In the genomic region with DNA sequence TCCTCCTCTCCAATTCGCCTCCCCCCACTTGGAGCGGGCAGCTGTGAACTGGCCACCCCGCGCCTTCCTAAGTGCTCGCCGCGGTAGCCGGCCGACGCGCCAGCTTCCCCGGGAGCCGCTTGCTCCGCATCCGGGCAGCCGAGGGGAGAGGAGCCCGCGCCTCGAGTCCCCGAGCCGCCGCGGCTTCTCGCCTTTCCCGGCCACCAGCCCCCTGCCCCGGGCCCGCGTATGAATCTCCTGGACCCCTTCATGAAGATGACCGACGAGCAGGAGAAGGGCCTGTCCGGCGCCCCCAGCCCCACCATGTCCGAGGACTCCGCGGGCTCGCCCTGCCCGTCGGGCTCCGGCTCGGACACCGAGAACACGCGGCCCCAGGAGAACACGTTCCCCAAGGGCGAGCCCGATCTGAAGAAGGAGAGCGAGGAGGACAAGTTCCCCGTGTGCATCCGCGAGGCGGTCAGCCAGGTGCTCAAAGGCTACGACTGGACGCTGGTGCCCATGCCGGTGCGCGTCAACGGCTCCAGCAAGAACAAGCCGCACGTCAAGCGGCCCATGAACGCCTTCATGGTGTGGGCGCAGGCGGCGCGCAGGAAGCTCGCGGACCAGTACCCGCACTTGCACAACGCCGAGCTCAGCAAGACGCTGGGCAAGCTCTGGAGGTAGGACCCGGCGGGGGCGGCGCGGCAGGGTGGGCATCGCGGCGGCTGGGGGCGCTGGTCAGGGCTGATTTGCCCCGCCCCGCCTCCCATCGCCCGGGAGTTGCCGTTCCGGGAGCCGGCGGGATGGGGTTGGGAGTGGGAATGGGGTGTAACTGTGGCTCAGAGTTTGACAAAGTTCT, we compare ENCODE assay signal across 8 cellular contexts. TPM values are rescaled to one million over a fixed set of nuclear protein-coding genes. Genes with fewer than 3 reads are reported as not detected.
DNase-seq lines count a peak whose midpoint lies in the region; ATAC-seq and TF ChIP-seq lines count a peak whose summit lies in the region.

No MANE protein-coding gene starts in this region.

- H3K4me2 ChIP-seq in OCI-LY1 (ENCODE audit: low read length) (no peak overlapping the region; the same call in 1 of the 2 replicates), neural cell (ENCODE audit: low read length) (peak overlapping the region; percentile 78)

- H3K9me2 ChIP-seq in OCI-LY1 (ENCODE audit: low read depth, low read length) (no peaks in the 10 kb centered on the region), neural cell (ENCODE audit: insufficient read depth, low read length) (no peaks in the 10 kb centered on the region)

- peaks cover 94% of the 10 kb centered on the region for H3K27me3 Mint-ChIP-seq in stimulated activated naive CD8-positive, alpha-beta T cell treated with anti-CD3 and anti-CD28 coated beads, Interleukin-15, amount 100 ng/mL, for 72 hours

- intact Hi-C loops in esophagus muscularis mucosa (cut with DNase I), result loop anchor here (10.0 kb wide), 3 partner anchors 407 to 1357 kb away; no protein-coding TSS in a partner anchor

- POLR2A ChIA-PET in HEK293T (lab: Yijun Ruan, JAX), result interaction anchor here (0.5 to 1.8 kb wide), 18 partner anchors 8 to 683 kb away, joined by 3 to 10 read pairs (median 4); no protein-coding TSS in a partner anchor

- WGBS in esophagus muscularis mucosa, result 2% methylated on average over 36 of the region's 88 CpGs

- CTCF ChIA-PET in HEK293T (lab: Yijun Ruan, JAX), result interaction anchor here (0.6 to 1.1 kb wide), 8 partner anchors 108 to 419 kb away, joined by 3 to 7 read pairs (median 3); no protein-coding TSS in a partner anchor

- no peak overlapping the region for H3K9ac ChIP-seq in OCI-LY1 (ENCODE audit: low read length)
- peak overlapping the region; percentile 58 for H3K9ac ChIP-seq in neural cell (ENCODE audit: low read length)

- no peak for ATAC-seq in stimulated activated naive CD8-positive, alpha-beta T cell treated with anti-CD3 and anti-CD28 coated beads, Interleukin-15, amount 100 ng/mL, for 72 hours

- no peak overlapping the region for H2AFZ ChIP-seq in OCI-LY1 (ENCODE audit: low read length)
- peak overlapping the region; percentile 56 for H2AFZ ChIP-seq in neural cell (ENCODE audit: low read depth, low read length)

- H3K4me3 ChIP-seq in GM12865 (ENCODE audit: low read depth, low read length), result peak overlapping the region; percentile 80
- H3K4me3 ChIP-seq in OCI-LY1 (ENCODE audit: low read depth, low read length, poor library complexity, severe bottlenecking), result peak overlapping the region; percentile 16
- H3K4me3 ChIP-seq in esophagus muscularis mucosa, result peak overlapping the region; percentile 49 to 65 (median 53)
- peak overlapping the region; percentile 93 for H3K4me3 ChIP-seq in neural cell (ENCODE audit: low read length)

- peak; percentile 30 for TF ChIP-seq RAD21 in neural cell (conservative IDR thresholded peaks at IDR 0.05)

- no peak for TF ChIP-seq EP300 in esophagus muscularis mucosa (IDR thresholded peaks at IDR 0.05)
- TF ChIP-seq EP300 in neural cell (conservative IDR thresholded peaks at IDR 0.05; ENCODE audit: poor library complexity, severe bottlenecking), result no peak

- peaks cover 41% of the 10 kb centered on the region for H3K4me1 Mint-ChIP-seq in stimulated activated naive CD8-positive, alpha-beta T cell treated with anti-CD3 and anti-CD28 coated beads, Interleukin-15, amount 100 ng/mL, for 72 hours

- peaks cover 6 to 8% of the 10 kb centered on the region in 2 donors for H3K9me3 Mint-ChIP-seq in stimulated activated naive CD8-positive, alpha-beta T cell treated with anti-CD3 and anti-CD28 coated beads, Interleukin-15, amount 100 ng/mL, for 72 hours

- H3K4me3 Mint-ChIP-seq in stimulated activated naive CD8-positive, alpha-beta T cell treated with anti-CD3 and anti-CD28 coated beads, Interleukin-15, amount 100 ng/mL, for 72 hours, result peak overlapping the region in 1 of 2 donors; percentile 51

- H3K79me2 ChIP-seq in OCI-LY1 (ENCODE audit: insufficient read depth, low read length) (no peaks in the 10 kb centered on the region), neural cell (replicated peaks; ENCODE audit: insufficient read depth, low read length) (peaks cover 34% of the 10 kb centered on the region)

- H3F3A ChIP-seq in OCI-LY1 (ENCODE audit: insufficient read depth, low read length) (no peaks in the 10 kb centered on the region), neural cell (ENCODE audit: insufficient read depth, low read length, poor library complexity, severe bottlenecking) (no peaks in the 10 kb centered on the region)

- H3K36me3 ChIP-seq in OCI-LY1 (ENCODE audit: insufficient read depth, low read length) (no peaks in the 10 kb centered on the region), esophagus muscularis mucosa (peaks cover 0 to 9% (median 0%) of the 10 kb centered on the region in 4 donors), neural cell (ENCODE audit: insufficient read depth, low read length) (no peaks in the 10 kb centered on the region)

- H3K27ac ChIP-seq in OCI-LY1 (ENCODE audit: low read depth, low read length, poor library complexity, severe bottlenecking) (no peak overlapping the region), esophagus muscularis mucosa (replicated peaks in 1 of 4) (peak overlapping the region in 3 of 4 donors; percentile 42 to 69 (median 65)), neural cell (ENCODE audit: low read length) (no peak overlapping the region)

- H3K27me3 ChIP-seq in OCI-LY1 (ENCODE audit: insufficient read depth, low read length) (peaks cover 11% of the 10 kb centered on the region; the same call in 1 of the 2 replicates), esophagus muscularis mucosa (peaks cover 9 to 98% (median 51%) of the 10 kb centered on the region in 4 donors), neural cell (ENCODE audit: insufficient read depth, low read depth, low read length) (peaks cover 54% of the 10 kb centered on the region)

- no peaks in the 10 kb centered on the region for H3K9me3 ChIP-seq in OCI-LY1 (ENCODE audit: low read length)
- H3K9me3 ChIP-seq in esophagus muscularis mucosa, result no peaks in the 10 kb centered on the region
- H3K9me3 ChIP-seq in neural cell (ENCODE audit: low read length), result peaks cover 4% of the 10 kb centered on the region

- H3K27ac Mint-ChIP-seq in stimulated activated naive CD8-positive, alpha-beta T cell treated with anti-CD3 and anti-CD28 coated beads, Interleukin-15, amount 100 ng/mL, for 72 hours, result no peak overlapping the region

- DNase-seq in GM12865 (ENCODE audit: low read depth) (peak; percentile 68), HEK293T (ENCODE audit: extremely low spot score) (peak; percentile 50), esophagus muscularis mucosa (ENCODE audit: extremely low spot score) (no peak), globus pallidus (ENCODE audit: low spot score) (no peak), KG1 (lab: John Stamatoyannopoulos, UW) (no peak)
- DNase-seq in stimulated activated naive CD8-positive, alpha-beta T cell treated with anti-CD3 and anti-CD28 coated beads, Interleukin-15, amount 100 ng/mL, for 72 hours, result no peak

- H4K20me1 ChIP-seq in OCI-LY1 (ENCODE audit: insufficient read depth, low read length) (no peaks in the 10 kb centered on the region), neural cell (ENCODE audit: insufficient read depth) (no peaks in the 10 kb centered on the region)

- no peak for TF ChIP-seq CTCF in GM12865 (IDR thresholded peaks at IDR 0.05; ENCODE audit: insufficient read depth, low read depth, low read length, missing control alignments)
- no peak for TF ChIP-seq CTCF in OCI-LY1 (IDR thresholded peaks at IDR 0.05; ENCODE audit: low read length)
- TF ChIP-seq CTCF in esophagus muscularis mucosa (IDR thresholded peaks at IDR 0.05), result no peak
- peak; percentile 25 for TF ChIP-seq CTCF in neural cell (IDR thresholded peaks at IDR 0.05; ENCODE audit: poor library complexity, severe bottlenecking)

- TF ChIP-seq POLR2A in esophagus muscularis mucosa (IDR thresholded peaks at IDR 0.05; ENCODE audit: low read depth), result no peak

- H3K4me1 ChIP-seq in OCI-LY1 (ENCODE audit: insufficient read depth, low read length, severe bottlenecking) (no peaks in the 10 kb centered on the region), esophagus muscularis mucosa (peaks cover 29 to 69% (median 65%) of the 10 kb centered on the region in 4 donors)

TF ChIP-seq in HEK293T, 16 proteins besides CTCF, POLR2A, EP300 and RAD21 (continues in another document):
- no peak for TF ChIP-seq FOXK2 (IDR thresholded peaks at IDR 0.05)
- no peak for TF ChIP-seq NFRKB (IDR thresholded peaks at IDR 0.05)
- no peak for TF ChIP-seq FOXM1 (IDR thresholded peaks at IDR 0.05; ENCODE audit: borderline replicate concordance)
- TF ChIP-seq, protein P1, sequence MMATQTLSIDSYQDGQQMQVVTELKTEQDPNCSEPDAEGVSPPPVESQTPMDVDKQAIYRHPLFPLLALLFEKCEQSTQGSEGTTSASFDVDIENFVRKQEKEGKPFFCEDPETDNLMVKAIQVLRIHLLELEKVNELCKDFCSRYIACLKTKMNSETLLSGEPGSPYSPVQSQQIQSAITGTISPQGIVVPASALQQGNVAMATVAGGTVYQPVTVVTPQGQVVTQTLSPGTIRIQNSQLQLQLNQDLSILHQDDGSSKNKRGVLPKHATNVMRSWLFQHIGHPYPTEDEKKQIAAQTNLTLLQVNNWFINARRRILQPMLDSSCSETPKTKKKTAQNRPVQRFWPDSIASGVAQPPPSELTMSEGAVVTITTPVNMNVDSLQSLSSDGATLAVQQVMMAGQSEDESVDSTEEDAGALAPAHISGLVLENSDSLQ (IDR thresholded peaks at IDR 0.05), result no peak
- TF ChIP-seq HDGF (IDR thresholded peaks at IDR 0.05; ENCODE audit: borderline replicate concordance), result no peak
- no peak for TF ChIP-seq SUZ12 (IDR thresholded peaks at IDR 0.05)
- no peak for TF ChIP-seq ARNT (IDR thresholded peaks at IDR 0.05)
- TF ChIP-seq L3MBTL2 (conservative IDR thresholded peaks at IDR 0.05), result peak; percentile 86

TF ChIP-seq in neural cell, 6 proteins besides CTCF, POLR2A, EP300 and RAD21 (continues in another document):
- TF ChIP-seq SMC3 (conservative IDR thresholded peaks at IDR 0.05; ENCODE audit: poor library complexity) (peak; percentile 32), TAF1 (IDR thresholded peaks at IDR 0.05; ENCODE audit: low read depth) (no peak), EZH2 (IDR thresholded peaks at IDR 0.05; ENCODE audit: borderline replicate concordance, insufficient read depth, low read length, poor library complexity, severe bottlenecking) (no peak), MXI1 (conservative IDR thresholded peaks at IDR 0.05; ENCODE audit: poor library complexity, severe bottlenecking) (peak; percentile 50)

RNA-seq across cellular contexts. Expression of a gene that starts 0.6 kb away (rescaled TPM):
- total RNA-seq in esophagus muscularis mucosa, result 1 to 10 TPM; 1.4 to 3.7 (median 1.9) TPM
- 0.34 and 0.68 TPM in 2 replicates for polyA plus RNA-seq in neural cell
- 0.73 and 1.3 TPM in 2 replicates for polyA minus RNA-seq in neural cell

Comparison
In these comparisons a context has a peak if more than half of its experiments do, and no peak if none do; other contexts are left out.
1. DNase-seq: peak in GM12865 (single experiment) and HEK293T (single experiment); none in esophagus muscularis mucosa (single experiment), stimulated activated naive CD8-positive, alpha-beta T cell treated with anti-CD3 and anti-CD28 coated beads, Interleukin-15, amount 100 ng/mL, for 72 hours (0 of 2), globus pallidus (single experiment) and KG1 (single experiment).
2. H3K4me3 ChIP-seq: peak in every context shown above with its lines; median percentile 93 in neural cell; 80 in GM12865; 53 in esophagus muscularis mucosa; 16 in OCI-LY1.
3. H3K27ac ChIP-seq: peak in esophagus muscularis mucosa (3 of 4); none in OCI-LY1 (single experiment) and neural cell (single experiment).